8 cellular contexts compared by ENCODE assay signal in the genomic region with DNA sequence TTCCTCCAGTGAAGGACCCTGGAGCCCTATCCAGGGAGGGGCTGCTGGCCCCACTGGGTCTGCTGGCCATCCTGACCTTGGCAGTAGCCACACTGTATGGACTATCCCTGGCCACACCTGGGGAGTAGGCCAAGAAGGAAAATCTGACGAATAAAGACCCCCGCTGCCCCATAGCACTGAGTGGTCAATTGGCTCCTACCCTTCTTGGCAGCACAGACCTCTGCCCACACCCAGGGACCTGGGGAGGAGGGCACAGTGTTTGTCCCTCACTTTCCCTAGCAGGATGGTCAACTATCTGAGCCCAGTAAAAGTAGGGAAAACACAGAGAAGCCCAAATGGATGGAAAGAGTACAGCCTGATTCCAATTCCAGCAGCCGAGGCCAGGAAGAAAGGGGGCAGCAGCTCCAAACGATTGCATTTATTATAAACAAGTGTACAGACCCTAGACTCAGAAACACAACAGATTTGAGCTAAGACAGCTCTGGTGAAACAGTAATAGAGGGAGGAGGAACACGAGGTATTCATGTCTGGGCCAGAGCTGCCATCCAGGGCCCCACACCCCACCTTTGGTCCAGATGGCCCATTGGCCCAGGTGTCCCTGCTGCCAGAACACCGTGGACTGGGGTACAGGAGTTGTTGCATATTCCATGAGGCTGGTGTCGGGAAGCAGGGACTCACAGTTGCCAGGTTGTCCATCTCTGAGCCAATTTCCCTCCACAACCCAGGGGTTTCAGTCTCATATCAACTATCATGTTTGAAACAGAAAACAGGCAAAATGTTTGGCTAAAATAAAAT. TPM values are rescaled to one million over a fixed set of nuclear protein-coding genes. Genes with fewer than 3 reads are reported as not detected.
A peak's percentile ranks its signal among the peaks of the same experiment; 100 is the strongest.
DNase-seq lines count a peak whose midpoint lies in the region; TF ChIP-seq lines count a peak whose summit lies in the region.

No MANE protein-coding gene starts in this region.

- H4K20me1 ChIP-seq in BLaER1 treated with 17β-estradiol and CSF1 and Interleukin-3, amounts not matched to agents 10 nM and 100 nM, result peaks cover 17 to 45% (median 40%) of the 10 kb centered on the region in 11 experiments; a peak in 19 of 22 replicates
- peaks cover 11% of the 10 kb centered on the region; the same call in 1 of the 2 replicates for H4K20me1 ChIP-seq in Karpas-422 (ENCODE audit: insufficient read depth, low read depth, low read length)
- no peaks in the 10 kb centered on the region for H4K20me1 ChIP-seq in neural progenitor cell (ENCODE audit: low read depth)

- H3K9ac ChIP-seq in BLaER1 treated with 17β-estradiol and CSF1 and Interleukin-3, amounts not matched to agents 10 nM and 100 nM, result peak overlapping the region; percentile 85 to 99 (median 93)
- peak overlapping the region; percentile 90 for H3K9ac ChIP-seq in Karpas-422 (ENCODE audit: low read length)
- no peak overlapping the region for H3K9ac ChIP-seq in neural progenitor cell

- H3K36me3 ChIP-seq in BLaER1 treated with 17β-estradiol and CSF1 and Interleukin-3, amounts not matched to agents 10 nM and 100 nM, result peaks cover 29 to 70% (median 57%) of the 10 kb centered on the region in 11 experiments
- H3K36me3 ChIP-seq in Karpas-422 (ENCODE audit: insufficient read depth, low read length) (peaks cover 22% of the 10 kb centered on the region), neural progenitor cell (no peaks in the 10 kb centered on the region)

- peaks cover 5% of the 10 kb centered on the region for H3K27me3 Mint-ChIP-seq in neural progenitor cell (ENCODE audit: insufficient read depth, low read depth)

- no peaks in the 10 kb centered on the region for H3K9me3 ChIP-seq in BLaER1 treated with 17β-estradiol and CSF1 and Interleukin-3, amounts not matched to agents 10 nM and 100 nM (replicated peaks in 1 of 11)
- H3K9me3 ChIP-seq in Karpas-422 (ENCODE audit: low read length), result no peaks in the 10 kb centered on the region
- no peaks in the 10 kb centered on the region for H3K9me3 ChIP-seq in neural progenitor cell (ENCODE audit: low read depth)

- H3F3A ChIP-seq in neural progenitor cell (ENCODE audit: low read depth), result peaks cover 28% of the 10 kb centered on the region

- H3K4me3 ChIP-seq in BLaER1 treated with 17β-estradiol and CSF1 and Interleukin-3, amounts not matched to agents 10 nM and 100 nM, result peak overlapping the region; percentile 61 to 85 (median 73)
- H3K4me3 ChIP-seq in Karpas-422 (ENCODE audit: low read length) (peak overlapping the region; percentile 92), coronary artery (peak overlapping the region; percentile 75), neural progenitor cell (no peak overlapping the region)

- H3K36me3 Mint-ChIP-seq in neural progenitor cell, result peaks cover 16% of the 10 kb centered on the region

- H3K4me1 Mint-ChIP-seq in neural progenitor cell, result peaks cover 36% of the 10 kb centered on the region

- TF ChIP-seq CTCF in coronary artery (IDR thresholded peaks at IDR 0.05) (no peak), neural progenitor cell (IDR thresholded peaks at IDR 0.05) (no peak)

- H3K27ac ChIP-seq in BLaER1 treated with 17β-estradiol and CSF1 and Interleukin-3, amounts not matched to agents 10 nM and 100 nM, result peak overlapping the region; percentile 83 to 100 (median 98); a peak in 21 of 22 replicates
- H3K27ac ChIP-seq in Karpas-422 (ENCODE audit: low read length) (peak overlapping the region; percentile 75), coronary artery (peak overlapping the region; percentile 96 to 100), neural progenitor cell (peak overlapping the region; percentile 52)

- H3K79me2 ChIP-seq in Karpas-422 (ENCODE audit: low read length) (peaks cover 64% of the 10 kb centered on the region), neural progenitor cell (ENCODE audit: low read depth) (peaks cover 27% of the 10 kb centered on the region)

- H3K4me2 ChIP-seq in BLaER1 treated with 17β-estradiol and CSF1 and Interleukin-3, amounts not matched to agents 10 nM and 100 nM, result peak overlapping the region; percentile 91 to 100 (median 99)
- H3K4me2 ChIP-seq in Karpas-422 (ENCODE audit: low read depth, low read length, poor library complexity, severe bottlenecking) (peak overlapping the region; percentile 81), neural progenitor cell (no peak overlapping the region)

- peak overlapping the region; percentile 9 for H3K27ac Mint-ChIP-seq in neural progenitor cell

- H3K9me2 ChIP-seq in Karpas-422 (replicated peaks; ENCODE audit: insufficient read depth, low read length), result no peaks in the 10 kb centered on the region

- peaks cover 66 to 79% (median 73%) of the 10 kb centered on the region in 10 experiments for H3K4me1 ChIP-seq in BLaER1 treated with 17β-estradiol and CSF1 and Interleukin-3, amounts not matched to agents 10 nM and 100 nM
- H3K4me1 ChIP-seq in Karpas-422 (ENCODE audit: low read length) (peaks cover 66% of the 10 kb centered on the region), neural progenitor cell (peaks cover 21% of the 10 kb centered on the region)

- peak overlapping the region; percentile 19 for H3K4me3 Mint-ChIP-seq in neural progenitor cell

- peak; percentile 51 for DNase-seq in Karpas-422
- DNase-seq in coronary artery (ENCODE audit: low spot score), result no peak
- DNase-seq in neural progenitor cell (ENCODE audit: low spot score), result no peak
- no peak for DNase-seq in SHP77 treated with DMSO at 0.1 percent for 48 hours (lab: John Stamatoyannopoulos, UW)
- no peak for DNase-seq in NCI-H1105 (lab: John Stamatoyannopoulos, UW)
- DNase-seq in SK-N-DZ (ENCODE audit: low spot score), result no peak
- no peak for DNase-seq in NCI-H187 (lab: John Stamatoyannopoulos, UW)

- H3K9me3 Mint-ChIP-seq in neural progenitor cell, result no peaks in the 10 kb centered on the region

- no peak overlapping the region for H2AFZ ChIP-seq in Karpas-422 (ENCODE audit: low read length)
- no peak overlapping the region for H2AFZ ChIP-seq in neural progenitor cell (replicated peaks)

- H3K27me3 ChIP-seq in BLaER1 treated with 17β-estradiol and CSF1 and Interleukin-3, amounts not matched to agents 10 nM and 100 nM, result no peaks in the 10 kb centered on the region
- H3K27me3 ChIP-seq in Karpas-422 (ENCODE audit: low read length), result no peaks in the 10 kb centered on the region
- H3K27me3 ChIP-seq in neural progenitor cell, result no peaks in the 10 kb centered on the region

RNA-seq across cellular contexts. Expression of a gene that starts 21.1 kb away (rescaled TPM):
- 7.3 and 10.9 TPM in 2 replicates for total RNA-seq in Karpas-422 (2014; rRNA removed; shearing (Covaris generic); ENCODE audit: low replicate concordance)
- 8.3 and 11.8 TPM in 2 replicates for total RNA-seq in neural progenitor cell (ENCODE audit: low replicate concordance)
- polyA plus RNA-seq in SK-N-DZ (2014; cell fraction: cytosol; rRNA removed), result 8.2 and 8.6 TPM in 2 replicates
- polyA plus RNA-seq in SK-N-DZ (2014; cell fraction: nucleus; rRNA removed), result 16.8 and 17.7 TPM in 2 replicates

RNA-seq across cellular contexts. Expression of a gene that starts 27.6 kb away (rescaled TPM):
- total RNA-seq in Karpas-422 (2014; rRNA removed; shearing (Covaris generic); ENCODE audit: low replicate concordance), result 300 and 483 TPM in 2 replicates
- total RNA-seq in neural progenitor cell (ENCODE audit: low replicate concordance), result 472 and 510 TPM in 2 replicates
- 296 and 348 TPM in 2 replicates for polyA plus RNA-seq in SK-N-DZ (2014; cell fraction: cytosol; rRNA removed)
- 209 and 321 TPM in 2 replicates for polyA plus RNA-seq in SK-N-DZ (2014; cell fraction: nucleus; rRNA removed)

RNA-seq across cellular contexts. Expression of a gene that starts 27.8 kb away (rescaled TPM):
- total RNA-seq in Karpas-422 (2014; rRNA removed; shearing (Covaris generic); ENCODE audit: low replicate concordance), result 22.0 and 28.3 TPM in 2 replicates
- total RNA-seq in neural progenitor cell (ENCODE audit: low replicate concordance), result 13.9 and 22.0 TPM in 2 replicates
- polyA plus RNA-seq in SK-N-DZ (2014; cell fraction: cytosol; rRNA removed), result 46.3 and 51.8 TPM in 2 replicates
- polyA plus RNA-seq in SK-N-DZ (2014; cell fraction: nucleus; rRNA removed), result 18.6 and 21.1 TPM in 2 replicates

RNA-seq across cellular contexts. Expression of a gene that starts 36.3 kb away (rescaled TPM):
- total RNA-seq in Karpas-422 (2014; rRNA removed; shearing (Covaris generic); ENCODE audit: low replicate concordance), result 141 and 149 TPM in 2 replicates
- 54.8 and 133 TPM in 2 replicates for total RNA-seq in neural progenitor cell (ENCODE audit: low replicate concordance)
- 100 and 104 TPM in 2 replicates for polyA plus RNA-seq in SK-N-DZ (2014; cell fraction: cytosol; rRNA removed)
- 37.9 and 46.3 TPM in 2 replicates for polyA plus RNA-seq in SK-N-DZ (2014; cell fraction: nucleus; rRNA removed)

RNA-seq across cellular contexts. Expression of a gene that starts 37.8 kb away (rescaled TPM):
- total RNA-seq in Karpas-422 (2014; rRNA removed; shearing (Covaris generic); ENCODE audit: low replicate concordance), result 34.0 and 48.3 TPM in 2 replicates
- total RNA-seq in neural progenitor cell (ENCODE audit: low replicate concordance), result 53.6 and 142 TPM in 2 replicates
- 11.0 and 15.7 TPM in 2 replicates for polyA plus RNA-seq in SK-N-DZ (2014; cell fraction: cytosol; rRNA removed)
- 176 and 212 TPM in 2 replicates for polyA plus RNA-seq in SK-N-DZ (2014; cell fraction: nucleus; rRNA removed)
